Comparison of ENCODE assay signal across 14 cellular contexts in genomic region chr18:62384610-62385097, GRCh38. TPM values are rescaled to one million over a fixed set of nuclear protein-coding genes. Genes with fewer than 3 reads are reported as not detected.
DNase-seq lines count a peak whose midpoint lies in the region; ATAC-seq, FAIRE-seq and TF ChIP-seq lines count a peak whose summit lies in the region.
"Had no signal": no experiment of that assay in that cellular context is flagged by ENCODE, and none has a peak within 500 bp of the region (broad histone marks: within the 10 kb centered on the region; RNA-seq: fewer than 3 reads in every experiment).

No MANE protein-coding gene starts in this region.

- H3K27me3 ChIP-seq in BE2C: no peaks in the 10 kb centered on the region
- H3K27me3 ChIP-seq: uterus had no signal

- H3K4me3 ChIP-seq in BE2C (ENCODE audit: low read depth, low read length) (peak overlapping the region; percentile 47), kidney (ENCODE audit: low read length in 2 of 2) (no peak overlapping the region)
- H3K4me3 ChIP-seq: uterus had no signal

- H3K27ac ChIP-seq in kidney (ENCODE audit: low read depth in 2 of 2, low read length in 2 of 2): no peak overlapping the region
- H3K27ac ChIP-seq: uterus had no signal

- no peaks in the 10 kb centered on the region for H3K4me1 Mint-ChIP-seq in mesothelial cell of epicardium
- H3K4me1 Mint-ChIP-seq: CD8-positive, alpha-beta memory T cell had no signal

- DNase-seq in BE2C (peak; percentile 36), NCI-H2227 (lab: John Stamatoyannopoulos, UW; ENCODE audit: unreplicated experiment) (peak; percentile 75), mesothelial cell of epicardium (ENCODE audit: low spot score in 2 of 2, unreplicated experiment in 2 of 2) (no peak), kidney (no peak), foreskin melanocyte (no peak)
- DNase-seq in stimulated activated CD4-positive, alpha-beta T cell treated with anti-CD3 and anti-CD28 coated beads, Interleukin-4, amount 100 ng/mL, for 4 hours: no peak
- DNase-seq: activated gamma-delta T cell treated with Interleukin-2 at 50 U/mL for 16 hours; CD8-positive, alpha-beta memory T cell; effector CD8-positive, alpha-beta T cell; NCI-H1694 treated with DMSO at 0.1 percent for 48 hours; uterus had no signal

- H3K36me3 ChIP-seq in BE2C (no peaks in the 10 kb centered on the region), kidney (ENCODE audit: control insufficient read depth in 1 of 2, insufficient read depth in 2 of 2, low read length in 2 of 2) (no peaks in the 10 kb centered on the region)
- H3K36me3 ChIP-seq: uterus had no signal

- no peak for FAIRE-seq in kidney (lab: Jason Lieb, UNC)
- FAIRE-seq: GM12891 had no signal

- no peaks in the 10 kb centered on the region for H3K9me3 Mint-ChIP-seq in mesothelial cell of epicardium

- no peak overlapping the region for H3K27ac Mint-ChIP-seq in mesothelial cell of epicardium
- H3K27ac Mint-ChIP-seq: CD8-positive, alpha-beta memory T cell had no signal

- intact Hi-C loops in kidney (cut with DNase I): no loop called here

- no peak overlapping the region for H3K9ac ChIP-seq in kidney (ENCODE audit: low read length in 2 of 2)

- no peaks in the 10 kb centered on the region for H3K4me1 ChIP-seq in BE2C
- no peaks in the 10 kb centered on the region for H3K4me1 ChIP-seq in kidney (ENCODE audit: control insufficient read depth in 1 of 2, insufficient read depth in 1 of 2, low read depth in 1 of 2, low read length in 2 of 2)
- H3K4me1 ChIP-seq: uterus had no signal

- H3K9me3 ChIP-seq in BE2C (no peaks in the 10 kb centered on the region), kidney (ENCODE audit: control insufficient read depth in 1 of 2, low read length in 2 of 2) (no peaks in the 10 kb centered on the region)
- H3K9me3 ChIP-seq: uterus had no signal

- H3K27me3 Mint-ChIP-seq in mesothelial cell of epicardium (ENCODE audit: low read depth): peaks cover 49% of the 10 kb centered on the region

- H3K36me3 Mint-ChIP-seq in mesothelial cell of epicardium: no peaks in the 10 kb centered on the region
- H3K36me3 Mint-ChIP-seq: CD8-positive, alpha-beta memory T cell had no signal

- TF ChIP-seq CTCF in BE2C (IDR thresholded peaks at IDR 0.05; ENCODE audit: low read depth, low read length) (no peak), mesothelial cell of epicardium (IDR thresholded peaks at IDR 0.05; ENCODE audit: unreplicated experiment) (no peak), kidney (IDR thresholded peaks at IDR 0.05; ENCODE audit: borderline replicate concordance, extremely low read depth, insufficient read depth) (no peak)

- peak overlapping the region; percentile 30 for H3K4me3 Mint-ChIP-seq in mesothelial cell of epicardium
- H3K4me3 Mint-ChIP-seq: CD8-positive, alpha-beta memory T cell had no signal

- ATAC-seq in esophagus mucosa (peak; percentile 43), GM19023 (IDR thresholded peaks at IDR 0.05; ENCODE audit: unreplicated experiment) (no peak)

RNA-seq across cellular contexts. Expression of gene TNFRSF11A, which starts 59.5 kb away (rescaled TPM):
- polyA plus RNA-seq in BE2C (2012; ENCODE audit: insufficient read depth, insufficient read length, low read depth): not detected
- total RNA-seq in esophagus mucosa: 5.7 TPM
- total RNA-seq in mesothelial cell of epicardium: 0.38 to 0.89 TPM (median 0.83 TPM) in 3 replicates
- total RNA-seq in kidney: 5.4 TPM
- 0.39 TPM for polyA plus RNA-seq in kidney (ENCODE audit: insufficient read depth, low read depth, low replicate concordance)

Comparison
In these comparisons a context has a peak if more than half of its experiments do, and no peak if none do; other contexts are left out.
1. DNase-seq: peak in BE2C (single experiment) and NCI-H2227 (single experiment); none in mesothelial cell of epicardium (0 of 2), stimulated activated CD4-positive, alpha-beta T cell treated with anti-CD3 and anti-CD28 coated beads, Interleukin-4, amount 100 ng/mL, for 4 hours (0 of 2), kidney (single experiment) and foreskin melanocyte (single experiment).